15 cellular contexts compared by ENCODE assay signal in the genomic region with DNA sequence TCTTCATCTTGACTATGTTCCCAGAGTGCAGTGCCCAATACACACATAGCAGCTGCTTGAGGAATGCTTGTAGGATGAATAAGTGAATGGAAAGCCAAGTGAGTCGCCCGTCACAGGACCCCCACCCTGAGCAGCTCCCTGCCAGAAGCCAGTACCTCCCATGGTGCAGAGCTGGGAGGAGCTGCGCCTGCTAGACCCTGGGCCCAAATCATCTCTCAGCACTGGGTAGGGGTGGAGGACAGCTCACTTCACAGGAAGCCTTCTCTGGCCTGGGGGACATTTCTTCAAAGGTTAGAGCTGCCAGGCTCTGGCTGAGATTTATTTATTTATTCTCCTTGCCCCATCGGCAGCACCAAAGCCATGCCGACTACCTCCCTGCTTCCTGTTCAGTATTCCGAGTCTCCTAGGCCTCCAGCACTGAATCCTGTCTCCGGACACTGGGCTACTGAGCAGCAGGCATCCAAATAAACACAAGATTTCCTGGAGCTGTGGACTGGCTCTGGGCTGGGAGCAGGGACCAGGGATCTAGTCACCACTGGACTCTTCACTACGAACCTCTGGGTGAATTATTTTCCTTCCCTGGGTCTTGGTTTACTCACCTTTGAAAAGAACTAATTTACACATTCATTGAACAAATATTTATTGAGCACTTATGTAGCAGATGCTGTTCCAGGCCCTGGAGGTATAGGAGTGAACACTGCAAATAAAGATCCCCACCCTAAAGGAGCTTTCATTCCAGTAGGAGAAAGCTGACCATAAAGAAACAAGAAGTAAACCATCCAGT.
DNase-seq lines count a peak whose midpoint lies in the region; ATAC-seq and TF ChIP-seq lines count a peak whose summit lies in the region.
"Had no signal": no experiment of that assay in that cellular context is flagged by ENCODE, and none has a peak within 500 bp of the region (broad histone marks: within the 10 kb centered on the region; RNA-seq: fewer than 3 reads in every experiment).

No MANE protein-coding gene starts in this region.

- DNase-seq in ELF-1 (ENCODE audit: low read depth, low spot score) (peak; percentile 68), NCI-H510A treated with DMSO at 0.1 percent for 48 hours (lab: John Stamatoyannopoulos, UW) (peak; percentile 86), coronary artery (ENCODE audit: low spot score) (no peak), neural progenitor cell (ENCODE audit: low spot score) (no peak), KG1 (lab: John Stamatoyannopoulos, UW) (no peak), NCI-H1048 (lab: John Stamatoyannopoulos, UW) (no peak), MCF 10A (ENCODE audit: unreplicated experiment) (no peak)
- DNase-seq: activated CD4-positive, alpha-beta T cell treated with anti-CD3 and anti-CD28 coated beads for 48 hours; EL; NCI-H1105 treated with DMSO at 0.1 percent for 48 hours; stimulated activated CD4-positive, alpha-beta T cell treated with anti-CD3 and anti-CD28 coated beads, Interleukin-4, amount 100 ng/mL, for 4 hours; stimulated activated naive CD4-positive, alpha-beta T cell treated with Interleukin-2 at 50 U/mL for 16 hours; T-cell had no signal

- no peak for TF ChIP-seq CTCF in coronary artery (IDR thresholded peaks at IDR 0.05)
- TF ChIP-seq CTCF in neural progenitor cell (IDR thresholded peaks at IDR 0.05), result no peak
- no peak for TF ChIP-seq CTCF in MCF 10A (IDR thresholded peaks at IDR 0.05; ENCODE audit: unreplicated experiment)

- H3K4me3 ChIP-seq in coronary artery (no peak overlapping the region), neural progenitor cell (no peak overlapping the region)

- H3K4me3 Mint-ChIP-seq in neural progenitor cell, result no peak overlapping the region
- no peak overlapping the region for H3K4me3 Mint-ChIP-seq in MCF 10A (ENCODE audit: unreplicated experiment)
- H3K4me3 Mint-ChIP-seq: brain, T-cell had no signal

- H3K36me3 ChIP-seq in neural progenitor cell, result no peaks in the 10 kb centered on the region

- no peaks in the 10 kb centered on the region for H4K20me1 ChIP-seq in neural progenitor cell (ENCODE audit: low read depth)

- no peaks in the 10 kb centered on the region for H3F3A ChIP-seq in neural progenitor cell (ENCODE audit: low read depth)

- POLR2A ChIA-PET in MCF 10A (lab: Yijun Ruan, JAX), result interaction anchor here (0.7 kb wide), 1 partner anchor 71 kb away, joined by 3 read pairs; no protein-coding TSS in a partner anchor

- no peak overlapping the region for H2AFZ ChIP-seq in neural progenitor cell (replicated peaks)

- peaks cover 5% of the 10 kb centered on the region for H3K4me1 ChIP-seq in neural progenitor cell

- H3K27ac Mint-ChIP-seq in neural progenitor cell (peak overlapping the region; percentile 32), MCF 10A (ENCODE audit: low read depth, unreplicated experiment) (no peak overlapping the region)
- H3K27ac Mint-ChIP-seq: T-cell had no signal

- H3K4me2 ChIP-seq in neural progenitor cell, result no peak overlapping the region

- CTCF ChIA-PET in MCF 10A (lab: Yijun Ruan, JAX), result interaction anchor here (0.7 kb wide), 2 partner anchors 83 to 474 kb away, joined by 3 to 4 read pairs; no protein-coding TSS in a partner anchor

- H3K27ac ChIP-seq in coronary artery, result peak overlapping the region; percentile 50 to 80
- no peak overlapping the region for H3K27ac ChIP-seq in neural progenitor cell

- no peak for ATAC-seq in GM18858 (IDR thresholded peaks at IDR 0.05; ENCODE audit: unreplicated experiment)
- ATAC-seq: T-cell had no signal

- no peaks in the 10 kb centered on the region for H3K79me2 ChIP-seq in neural progenitor cell (ENCODE audit: low read depth)

- peaks cover 6% of the 10 kb centered on the region for H3K27me3 Mint-ChIP-seq in neural progenitor cell (ENCODE audit: insufficient read depth, low read depth)
- no peaks in the 10 kb centered on the region for H3K27me3 Mint-ChIP-seq in MCF 10A (ENCODE audit: insufficient read depth, unreplicated experiment)

- H3K9me3 Mint-ChIP-seq in neural progenitor cell (no peaks in the 10 kb centered on the region), MCF 10A (ENCODE audit: unreplicated experiment) (no peaks in the 10 kb centered on the region)
- H3K9me3 Mint-ChIP-seq: brain, T-cell had no signal

- H3K9ac ChIP-seq in neural progenitor cell, result no peak overlapping the region

- H3K4me1 Mint-ChIP-seq in neural progenitor cell (peaks cover 34% of the 10 kb centered on the region), MCF 10A (ENCODE audit: insufficient read depth, unreplicated experiment) (peaks cover 24% of the 10 kb centered on the region)

- intact Hi-C loops in MCF 10A (cut with micrococcal nuclease), result no loop called here

- no peaks in the 10 kb centered on the region for H3K9me3 ChIP-seq in neural progenitor cell (ENCODE audit: low read depth)

- BruUV-seq in MCF 10A (replicated peaks; lab: Mats Ljungman, UMichigan), result no TSS peak

- H3K27me3 ChIP-seq in neural progenitor cell, result no peaks in the 10 kb centered on the region

- H3K36me3 Mint-ChIP-seq in neural progenitor cell (no peaks in the 10 kb centered on the region), MCF 10A (ENCODE audit: insufficient read depth, unreplicated experiment) (no peaks in the 10 kb centered on the region)
- H3K36me3 Mint-ChIP-seq: brain, T-cell had no signal

Comparison
In these comparisons a context has a peak if more than half of its experiments do, and no peak if none do; other contexts are left out.
1. DNase-seq: peak in ELF-1 (single experiment) and NCI-H510A treated with DMSO at 0.1 percent for 48 hours (single experiment); none in coronary artery (single experiment), neural progenitor cell (single experiment), KG1 (single experiment), NCI-H1048 (single experiment) and MCF 10A (single experiment).